In the genomic region with DNA sequence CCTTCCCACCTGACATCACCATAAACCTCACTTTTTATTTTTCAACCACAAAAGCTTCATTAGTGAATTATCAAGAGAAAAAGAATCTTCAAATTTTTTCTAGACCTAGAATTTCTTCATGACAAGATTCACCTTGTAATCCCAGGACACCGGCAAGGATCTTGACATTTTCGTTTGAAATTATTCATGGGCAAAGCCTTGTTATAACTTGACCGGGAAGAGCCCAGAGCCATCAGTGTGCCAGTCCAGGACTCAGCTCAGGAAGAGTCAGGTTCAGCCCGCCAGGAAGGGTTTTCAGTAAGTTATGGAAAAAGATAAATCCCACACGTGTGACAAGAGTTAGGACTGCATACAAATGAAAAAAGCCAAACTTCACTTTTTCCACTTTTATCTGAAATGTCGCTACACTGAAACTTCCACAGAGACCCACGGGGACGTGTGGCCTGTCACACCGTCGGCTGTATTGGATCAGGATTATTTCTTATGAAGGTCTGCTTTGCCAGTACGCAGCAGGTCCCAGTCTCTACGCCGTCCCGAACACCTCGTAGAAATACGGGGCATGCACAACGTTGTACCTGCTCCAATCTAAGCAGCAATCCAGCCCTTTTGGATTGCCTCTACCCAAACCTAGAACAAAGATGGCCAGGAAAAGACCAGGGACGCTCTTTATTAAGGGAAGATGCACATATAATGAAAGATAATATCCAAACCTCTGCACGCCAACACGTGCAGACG, we compare ENCODE assay signal across 8 cellular contexts. TPM values are rescaled to one million over a fixed set of nuclear protein-coding genes. Genes with fewer than 3 reads are reported as not detected.
DNase-seq lines count a peak whose midpoint lies in the region; ATAC-seq and TF ChIP-seq lines count a peak whose summit lies in the region.

No MANE protein-coding gene starts in this region.

- BruUV-seq in A673 (replicated peaks; lab: Mats Ljungman, UMichigan): no TSS peak

- peak overlapping the region; percentile 72 for H3K27ac ChIP-seq in A673 (ENCODE audit: low read depth, low read length, poor library complexity, severe bottlenecking)
- H3K27ac ChIP-seq in KMS-11: no peak overlapping the region
- H3K27ac ChIP-seq in coronary artery: peak overlapping the region in 1 of 2 donors; percentile 86
- H3K27ac ChIP-seq in muscle layer of colon (ENCODE audit: low read depth, low read length): no peak overlapping the region

- H3K4me1 ChIP-seq in A673 (ENCODE audit: insufficient read depth, low read length, poor library complexity, severe bottlenecking) (peaks cover 4% of the 10 kb centered on the region), KMS-11 (ENCODE audit: low read depth, poor library complexity, severe bottlenecking) (no peaks in the 10 kb centered on the region), muscle layer of colon (ENCODE audit: insufficient read depth, low read length) (peaks cover 4% of the 10 kb centered on the region)

- H3K27me3 ChIP-seq in A673 (replicated peaks; ENCODE audit: insufficient read depth, low read depth, low read length, poor library complexity) (no peaks in the 10 kb centered on the region), KMS-11 (ENCODE audit: insufficient read depth, low read depth) (no peaks in the 10 kb centered on the region), muscle layer of colon (ENCODE audit: control insufficient read depth in 1 of 2, insufficient read depth in 2 of 2, low read length in 2 of 2) (no peaks in the 10 kb centered on the region)

- POLR2A ChIA-PET in A673 (lab: Charles Lee; ENCODE audit: low non-redundant PET): no interaction called here

- DNase-seq in A673 (ENCODE audit: low spot score) (no peak), coronary artery (ENCODE audit: low spot score) (no peak), NCI-H1417 treated with DMSO at 0.1 percent for 48 hours (lab: John Stamatoyannopoulos, UW) (no peak), GM10266 (ENCODE audit: extremely low spot score) (no peak)

- H3K4me3 ChIP-seq in A673 (ENCODE audit: low read depth, low read length, poor library complexity, severe bottlenecking) (peak overlapping the region; percentile 74), KMS-11 (IDR thresholded peaks at IDR 0.05; ENCODE audit: insufficient read depth, low read depth, low read length) (no peak overlapping the region), coronary artery (peak overlapping the region; percentile 92), muscle layer of colon (ENCODE audit: low read depth in 1 of 2, low read length in 2 of 2) (peak overlapping the region; percentile 30 to 56)

- H3K4me2 ChIP-seq in KMS-11: peak overlapping the region; percentile 39; the same call in 1 of the 2 replicates

- H2AFZ ChIP-seq in KMS-11 (ENCODE audit: low read depth): peak overlapping the region; percentile 75

- CTCF ChIA-PET in A673 (lab: Charles Lee): no interaction called here

- intact Hi-C loops in A673 (cut with micrococcal nuclease; ENCODE audit: unreplicated experiment): no loop called here

- no peaks in the 10 kb centered on the region for H3K79me2 ChIP-seq in KMS-11 (ENCODE audit: insufficient read depth, low read depth)

- H3K9ac ChIP-seq in KMS-11 (no peak overlapping the region), muscle layer of colon (ENCODE audit: low read length) (no peak overlapping the region)

- H3K36me3 ChIP-seq in A673 (ENCODE audit: insufficient read depth, low read length, poor library complexity, severe bottlenecking) (peaks cover under 1% of the 10 kb centered on the region), KMS-11 (ENCODE audit: insufficient read depth) (no peaks in the 10 kb centered on the region), muscle layer of colon (ENCODE audit: insufficient read depth, low read length) (no peaks in the 10 kb centered on the region)

- ATAC-seq in HG03196 (IDR thresholded peaks at IDR 0.05; ENCODE audit: unreplicated experiment) (no peak), HG03139 (IDR thresholded peaks at IDR 0.05; ENCODE audit: unreplicated experiment) (no peak)

- no peaks in the 10 kb centered on the region for H4K20me1 ChIP-seq in KMS-11 (ENCODE audit: insufficient read depth)

- TF ChIP-seq CTCF in A673 (conservative IDR thresholded peaks at IDR 0.05; ENCODE audit: low read depth, low read length) (no peak), KMS-11 (conservative IDR thresholded peaks at IDR 0.05; ENCODE audit: low read depth, low read length) (no peak), coronary artery (IDR thresholded peaks at IDR 0.05) (no peak), GM10266 (IDR thresholded peaks at IDR 0.05; ENCODE audit: control insufficient read depth, insufficient read depth, low read depth, missing control alignments) (no peak)

- no peaks in the 10 kb centered on the region for H3K9me3 ChIP-seq in A673 (ENCODE audit: low read depth, low read length, poor library complexity, severe bottlenecking)
- H3K9me3 ChIP-seq in muscle layer of colon (ENCODE audit: low read length): no peaks in the 10 kb centered on the region

RNA-seq across cellular contexts. Expression of gene F3, which starts 1.0 kb away (rescaled TPM):
- total RNA-seq in A673 (2021): 5.6 and 6.5 TPM in 2 replicates
